ENCODE assay signal across 21 cellular contexts in genomic region chr20:62557999-62558408, GRCh38.
DNase-seq lines count a peak whose midpoint lies in the region; ATAC-seq and TF ChIP-seq lines count a peak whose summit lies in the region.
"Had no signal": no experiment of that assay in that cellular context is flagged by ENCODE, and none has a peak within 500 bp of the region (broad histone marks: within the 10 kb centered on the region; RNA-seq: fewer than 3 reads in every experiment).

No MANE protein-coding gene starts in this region.

- no peak overlapping the region for H3K4ac ChIP-seq in neuronal stem cell (ENCODE audit: low read length)

- H2BK5ac ChIP-seq in neuronal stem cell (ENCODE audit: low read length) = no peak overlapping the region

- no peak for ATAC-seq in T-helper 17 cell
- ATAC-seq in HG03442 (IDR thresholded peaks at IDR 0.05; ENCODE audit: unreplicated experiment) = no peak
- ATAC-seq in PC-3 = no peak

- no peaks in the 10 kb centered on the region for H3K9me2 ChIP-seq in PC-3 (replicated peaks; ENCODE audit: low read length)

- H3K4me1 ChIP-seq in BLaER1 (peaks cover 76% of the 10 kb centered on the region), left ventricle myocardium inferior (peaks cover 69% of the 10 kb centered on the region), neuronal stem cell (ENCODE audit: control insufficient read depth in 2 of 2, insufficient read depth in 1 of 2, low read depth in 1 of 2, low read length in 2 of 2) (peaks cover 0 to 2% of the 10 kb centered on the region in 2 donors), PC-3 (ENCODE audit: insufficient read depth, low read length) (peaks cover 7% of the 10 kb centered on the region; the same call in 1 of the 2 replicates)
- H3K4me1 ChIP-seq: SJSA1 had no signal

- H2BK12ac ChIP-seq in neuronal stem cell (ENCODE audit: low read length) = no peak overlapping the region

- H3K14ac ChIP-seq in neuronal stem cell (ENCODE audit: low read length) = peak overlapping the region; percentile 17

- H2AFZ ChIP-seq in neuronal stem cell (ENCODE audit: low read length) (no peak overlapping the region), PC-3 (ENCODE audit: low read length) (no peak overlapping the region)
- H2AFZ ChIP-seq: GM23338 had no signal

- H3K9ac ChIP-seq in BLaER1 = no peak overlapping the region
- H3K9ac ChIP-seq in neuronal stem cell (ENCODE audit: low read depth, low read length, poor library complexity) = no peak overlapping the region
- H3K9ac ChIP-seq in PC-3 (ENCODE audit: low read length) = no peak overlapping the region

- peak overlapping the region; percentile 20 for H2AK5ac ChIP-seq in neuronal stem cell (ENCODE audit: low read depth, low read length)

- TF ChIP-seq CTCF in left ventricle myocardium inferior (IDR thresholded peaks at IDR 0.05; ENCODE audit: borderline replicate concordance) = no peak
- no peak for TF ChIP-seq CTCF in PC-3 (conservative IDR thresholded peaks at IDR 0.05; ENCODE audit: low read depth, low read length)

- peak overlapping the region; percentile 93 for H3K4me2 ChIP-seq in BLaER1
- H3K4me2 ChIP-seq in neuronal stem cell (ENCODE audit: insufficient read depth, low read length, poor library complexity, severe bottlenecking) = no peak overlapping the region
- H3K4me2 ChIP-seq in PC-3 (ENCODE audit: low read length) = no peak overlapping the region
- H3K4me2 ChIP-seq: GM23338 had no signal

- H3F3A ChIP-seq in PC-3 (ENCODE audit: low read length, unreplicated experiment) = no peaks in the 10 kb centered on the region

- H4K20me1 ChIP-seq in BLaER1 = peaks cover 31% of the 10 kb centered on the region; the same call in 1 of the 2 replicates
- H4K20me1 ChIP-seq in PC-3 (ENCODE audit: low read length) = no peaks in the 10 kb centered on the region

- DNase-seq in T-helper 17 cell = no peak
- DNase-seq in left ventricle myocardium inferior = no peak
- DNase-seq in neuronal stem cell (ENCODE audit: low spot score) = no peak
- DNase-seq in NCI-H1105 (lab: John Stamatoyannopoulos, UW) = no peak
- no peak for DNase-seq in DMS79 (lab: John Stamatoyannopoulos, UW)
- no peak for DNase-seq in PC-3
- DNase-seq: DMS79 treated with DMSO at 0.1 percent for 48 hours, GDM1, Karpas-422, MM.1S, NCI-H1105 treated with DMSO at 0.1 percent for 48 hours, NCI-H187 treated with DMSO at 0.1 percent for 48 hours, NCI-H2171, NCI-H510A, NCI-H82 had no signal

- intact Hi-C loops in left ventricle myocardium inferior (cut with micrococcal nuclease) (no loop called here), PC-3 (cut with micrococcal nuclease) (no loop called here)

- peaks cover 2% of the 10 kb centered on the region for H3K79me1 ChIP-seq in neuronal stem cell (ENCODE audit: low read depth, low read length)

- H2BK120ac ChIP-seq in neuronal stem cell (ENCODE audit: low read depth, low read length) = no peak overlapping the region

- H3K36me3 ChIP-seq in BLaER1 (no peaks in the 10 kb centered on the region), left ventricle myocardium inferior (peaks cover 15% of the 10 kb centered on the region), neuronal stem cell (replicated peaks in 1 of 2; ENCODE audit: control insufficient read depth in 2 of 2, insufficient read depth in 2 of 2, low read length in 2 of 2) (no peaks in the 10 kb centered on the region), PC-3 (ENCODE audit: low read depth, low read length) (no peaks in the 10 kb centered on the region)
- H3K36me3 ChIP-seq: SJSA1 had no signal

- H3K79me2 ChIP-seq in PC-3 (ENCODE audit: low read length) = no peaks in the 10 kb centered on the region

- no CpG with 5 or more reads among the region's 14 CpGs for WGBS in neuronal stem cell (ENCODE audit: extremely low coverage in 2 of 2, insufficient read length in 2 of 2, insufficient replicate concordance in 1 of 2), 2 donors

- no peak overlapping the region for H4K8ac ChIP-seq in neuronal stem cell (ENCODE audit: low read depth, low read length)

- no peak overlapping the region for H3K23ac ChIP-seq in neuronal stem cell (ENCODE audit: low read depth, low read length, poor library complexity)

- BruUV-seq in PC-3 (replicated peaks; lab: Mats Ljungman, UMichigan) = no TSS peak

- no peak overlapping the region for H3K4me3 ChIP-seq in BLaER1
- H3K4me3 ChIP-seq in left ventricle myocardium inferior = peak overlapping the region; percentile 78
- no peak overlapping the region for H3K4me3 ChIP-seq in neuronal stem cell (ENCODE audit: low read length in 2 of 2)
- H3K4me3 ChIP-seq in PC-3 (ENCODE audit: low read length) = no peak overlapping the region
- H3K4me3 ChIP-seq: GM23338, SJSA1 had no signal

- no peaks in the 10 kb centered on the region for H3K36me3 Mint-ChIP-seq in T-helper 17 cell (ENCODE audit: low read depth)
- H3K36me3 Mint-ChIP-seq: CD14-positive monocyte had no signal

- no peak overlapping the region for H4K91ac ChIP-seq in neuronal stem cell (ENCODE audit: low read depth, low read length, poor library complexity)

- POLR2A ChIA-PET in PC-3 (lab: Charles Lee; ENCODE audit: unreplicated experiment) = no interaction called here

- H3K27me3 Mint-ChIP-seq in T-helper 17 cell = peaks cover 50% of the 10 kb centered on the region

- H3K27me3 ChIP-seq in BLaER1 = peaks cover 27% of the 10 kb centered on the region
- peaks cover 93% of the 10 kb centered on the region for H3K27me3 ChIP-seq in left ventricle myocardium inferior (ENCODE audit: low read depth)
- peaks cover 0 to 99% (median 0%) of the 10 kb centered on the region in 3 experiments for H3K27me3 ChIP-seq in neuronal stem cell (ENCODE audit: control insufficient read depth in 3 of 3, insufficient read depth in 3 of 3, low read depth in 1 of 3, low read length in 3 of 3)
- peaks cover 37% of the 10 kb centered on the region for H3K27me3 ChIP-seq in PC-3 (ENCODE audit: low read length)

- peak overlapping the region; percentile 24 for H3K27ac Mint-ChIP-seq in T-helper 17 cell
- H3K27ac Mint-ChIP-seq: GM23338, HFFc6 had no signal

- no peaks in the 10 kb centered on the region for H3K9me3 ChIP-seq in BLaER1
- H3K9me3 ChIP-seq in T-helper 17 cell (ENCODE audit: control insufficient read depth, low read length, poor library complexity, severe bottlenecking) = no peaks in the 10 kb centered on the region
- H3K9me3 ChIP-seq in left ventricle myocardium inferior (replicated peaks) = no peaks in the 10 kb centered on the region
- H3K9me3 ChIP-seq in neuronal stem cell (replicated peaks in 1 of 2; ENCODE audit: control insufficient read depth in 2 of 2, insufficient read depth in 1 of 2, low read depth in 1 of 2, low read length in 2 of 2) = no peaks in the 10 kb centered on the region
- no peaks in the 10 kb centered on the region for H3K9me3 ChIP-seq in PC-3 (ENCODE audit: low read length)
- H3K9me3 ChIP-seq: SJSA1 had no signal

- H3K27ac ChIP-seq in BLaER1 = no peak overlapping the region
- peak overlapping the region; percentile 94 for H3K27ac ChIP-seq in left ventricle myocardium inferior (replicated peaks)
- no peak overlapping the region for H3K27ac ChIP-seq in neuronal stem cell (replicated peaks; ENCODE audit: low read length)
- H3K27ac ChIP-seq in PC-3 (ENCODE audit: low read length) = no peak overlapping the region
- H3K27ac ChIP-seq: SJSA1 had no signal

- no peak overlapping the region for H3K4me3 Mint-ChIP-seq in T-helper 17 cell
- H3K4me3 Mint-ChIP-seq: CD14-positive monocyte, GM23338, HFFc6 had no signal

- CTCF ChIA-PET in PC-3 (lab: Charles Lee) = no interaction called here

- H2BK15ac ChIP-seq in neuronal stem cell (ENCODE audit: low read length) = no peak overlapping the region

- H3K18ac ChIP-seq in neuronal stem cell (ENCODE audit: low read length) = peak overlapping the region; percentile 76

- H3K4me1 Mint-ChIP-seq in T-helper 17 cell = peaks cover 4% of the 10 kb centered on the region
